23 cellular contexts compared by ENCODE assay signal in the genomic region with DNA sequence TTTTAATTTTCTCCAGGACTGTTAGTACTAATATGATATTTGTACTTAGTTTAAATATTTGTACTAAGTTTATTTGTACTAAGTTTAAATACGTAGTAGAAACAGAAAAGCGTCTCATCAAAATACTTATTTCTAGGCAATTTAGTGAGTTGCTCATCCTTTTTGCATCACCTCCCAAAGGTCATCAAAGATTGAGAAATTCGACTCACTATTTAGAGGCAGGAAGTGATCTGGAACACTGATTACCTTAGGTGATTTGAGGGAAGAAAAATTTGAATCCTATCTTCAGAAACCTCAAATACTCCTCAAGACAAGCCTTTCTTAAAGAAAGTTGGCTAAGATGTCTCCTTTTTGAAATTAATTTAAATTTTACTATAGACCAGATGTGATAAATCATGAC. TPM values are rescaled to one million over a fixed set of nuclear protein-coding genes. Genes with fewer than 3 reads are reported as not detected.
"Had no signal": no experiment of that assay in that cellular context is flagged by ENCODE, and none has a peak within 500 bp of the region (broad histone marks: within the 10 kb centered on the region; RNA-seq: fewer than 3 reads in every experiment).

No MANE protein-coding gene starts in this region.

- H3K9me3 ChIP-seq: left lung, spleen, thoracic aorta, upper lobe of left lung had no signal

- H3K4me2 ChIP-seq: neural progenitor cell had no signal

- H3K4me3 ChIP-seq: cardiac muscle cell, left lung, neural progenitor cell, spleen, thoracic aorta, upper lobe of left lung had no signal

- H3K27me3 Mint-ChIP-seq: activated CD4-positive, alpha-beta memory T cell treated with anti-CD3 and anti-CD28 coated beads for 36 hours; activated naive CD4-positive, alpha-beta T cell treated with anti-CD3 and anti-CD28 coated beads, Interleukin-2, amount 10 ng/mL, durations not matched to agents 7 days and 5 days; naive thymus-derived CD8-positive, alpha-beta T cell had no signal

- H3K4me1 ChIP-seq: left lung, neural progenitor cell, spleen had no signal

- H2AFZ ChIP-seq: neural progenitor cell had no signal

- ATAC-seq: activated T-cell treated with anti-CD3 and anti-CD28 coated beads, Interleukin-2, amount 50 U/mL, for 72 hours; left lung; naive thymus-derived CD8-positive, alpha-beta T cell had no signal

- H3K9me3 Mint-ChIP-seq: activated CD4-positive, alpha-beta memory T cell treated with anti-CD3 and anti-CD28 coated beads for 36 hours; activated naive CD4-positive, alpha-beta T cell treated with anti-CD3 and anti-CD28 coated beads, Interleukin-2, amount 10 ng/mL, durations not matched to agents 7 days and 5 days; activated T-cell treated with anti-CD3 and anti-CD28 coated beads, Interleukin-2, amount 50 U/mL, for 72 hours; mesothelial cell of epicardium; naive thymus-derived CD8-positive, alpha-beta T cell; neural progenitor cell had no signal

- H3K27ac Mint-ChIP-seq: activated CD4-positive, alpha-beta memory T cell treated with anti-CD3 and anti-CD28 coated beads for 36 hours; activated naive CD4-positive, alpha-beta T cell treated with anti-CD3 and anti-CD28 coated beads, Interleukin-2, amount 10 ng/mL, durations not matched to agents 7 days and 5 days; activated T-cell treated with anti-CD3 and anti-CD28 coated beads, Interleukin-2, amount 50 U/mL, for 72 hours; mesothelial cell of epicardium; naive thymus-derived CD8-positive, alpha-beta T cell; neural progenitor cell had no signal

- H3K4me3 Mint-ChIP-seq: activated CD4-positive, alpha-beta memory T cell treated with anti-CD3 and anti-CD28 coated beads for 36 hours; activated naive CD4-positive, alpha-beta T cell treated with anti-CD3 and anti-CD28 coated beads, Interleukin-2, amount 10 ng/mL, durations not matched to agents 7 days and 5 days; activated T-cell treated with anti-CD3 and anti-CD28 coated beads, Interleukin-2, amount 50 U/mL, for 72 hours; mesothelial cell of epicardium; naive thymus-derived CD8-positive, alpha-beta T cell; neural progenitor cell had no signal

- DNase-seq: activated CD4-positive, alpha-beta memory T cell treated with anti-CD3 and anti-CD28 coated beads for 36 hours; activated CD4-positive, alpha-beta T cell treated with anti-CD3 and anti-CD28 coated beads for 4 hours; activated CD4-positive, CD25-positive, alpha-beta regulatory T cell; activated effector memory CD4-positive, alpha-beta T cell treated with Interleukin-2 at 50 U/mL for 16 hours; activated naive CD4-positive, alpha-beta T cell treated with anti-CD3 and anti-CD28 coated beads, Interleukin-2, amount 10 ng/mL, durations not matched to agents 7 days and 5 days; activated T-cell treated with anti-CD3 and anti-CD28 coated beads, Interleukin-2, amount 50 U/mL, for 72 hours; erythroblast; hippocampal formation; left lung; naive thymus-derived CD8-positive, alpha-beta T cell; retina; spleen; stimulated activated CD4-positive, alpha-beta T cell treated with anti-CD3 and anti-CD28 coated beads, Interleukin-4, amount 100 ng/mL, for 1 hour; stimulated activated naive CD4-positive, alpha-beta T cell; upper lobe of left lung had no signal

- H3K36me3 ChIP-seq: cardiac muscle cell, neural progenitor cell, thoracic aorta had no signal

- H3K27ac ChIP-seq: cardiac muscle cell, left lung, neural progenitor cell, spleen, thoracic aorta, upper lobe of left lung had no signal

- H3K9ac ChIP-seq: neural progenitor cell had no signal

- H3K4me1 Mint-ChIP-seq: activated naive CD4-positive, alpha-beta T cell treated with anti-CD3 and anti-CD28 coated beads, Interleukin-2, amount 10 ng/mL, durations not matched to agents 7 days and 5 days had no signal

- H3K27me3 ChIP-seq: cardiac muscle cell, left lung, neural progenitor cell, spleen, upper lobe of left lung had no signal

RNA-seq across cellular contexts. Expression of gene WNT16, which starts 14.5 kb away (rescaled TPM):
- total RNA-seq: activated CD4-positive, alpha-beta memory T cell treated with anti-CD3 and anti-CD28 coated beads for 36 hours; activated T-cell treated with anti-CD3 and anti-CD28 coated beads, Interleukin-2, amount 50 U/mL, for 72 hours; cardiac muscle cell; left lung; lung microvascular endothelial cell; omental fat pad; posterior vena cava; T-helper 1 cell treated with Interleukin-12 subunit alpha and Interleukin-12 subunit beta and Interleukin-4 antibody, amounts not matched to agents 30 ng/mL and 1 ng/mL, for 36 hours; thoracic aorta; upper lobe of left lung had no signal
- polyA plus RNA-seq: cardiac muscle cell; naive thymus-derived CD8-positive, alpha-beta T cell had no signal
